ENCODE assay signal across 24 cellular contexts in the genomic region with DNA sequence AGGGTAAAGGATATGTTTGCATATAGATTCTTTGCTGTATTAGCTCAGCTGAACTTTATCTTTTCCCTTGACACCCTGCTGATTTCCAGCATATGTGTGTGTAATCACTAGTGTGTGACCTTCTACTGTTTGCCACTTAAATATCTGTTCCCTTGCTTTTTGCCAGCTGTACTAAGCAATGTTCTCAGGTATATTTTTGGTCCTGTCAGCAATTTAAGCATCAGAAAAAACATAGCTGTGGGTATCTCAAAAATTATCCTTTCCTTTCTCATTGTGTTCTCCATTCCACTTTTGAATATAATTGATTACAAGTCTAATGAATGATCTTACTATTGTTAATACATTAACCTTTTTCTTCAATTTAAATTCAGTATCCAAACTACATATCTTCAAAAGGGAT. TPM values are rescaled to one million over a fixed set of nuclear protein-coding genes. Genes with fewer than 3 reads are reported as not detected.
DNase-seq lines count a peak whose midpoint lies in the region; ATAC-seq and TF ChIP-seq lines count a peak whose summit lies in the region.
"Had no signal": no experiment of that assay in that cellular context is flagged by ENCODE, and none has a peak within 500 bp of the region (broad histone marks: within the 10 kb centered on the region; RNA-seq: fewer than 3 reads in every experiment).

No MANE protein-coding gene starts in this region.

- ATAC-seq in HG02763 (IDR thresholded peaks at IDR 0.05; ENCODE audit: unreplicated experiment) = no peak
- ATAC-seq: GM12878, Right ventricle myocardium inferior, SK-N-SH treated with all-trans-retinoic acid at 6 μM for 48 hours, T-helper 17 cell had no signal

- H3K27ac Mint-ChIP-seq in glutamatergic neuron (ENCODE audit: unreplicated experiment) = peak overlapping the region; percentile 67
- H3K27ac Mint-ChIP-seq: CD4-positive, alpha-beta T cell; T-helper 17 cell had no signal

- DNase-seq in NCI-H345 (lab: John Stamatoyannopoulos, UW) (peak; percentile 53), NCI-H345 treated with DMSO at 0.1 percent for 48 hours (lab: John Stamatoyannopoulos, UW; ENCODE audit: unreplicated experiment) (no peak), DMS53 treated with DMSO at 0.1 percent for 48 hours (lab: John Stamatoyannopoulos, UW; ENCODE audit: unreplicated experiment) (peak; percentile 6), NCI-H146 treated with DMSO at 0.1 percent for 48 hours (lab: John Stamatoyannopoulos, UW; ENCODE audit: unreplicated experiment) (peak; percentile 9), glutamatergic neuron (no peak), GM10266 (ENCODE audit: extremely low spot score) (no peak), NCI-H226 (no peak)
- DNase-seq: AML-193; CD4-positive, alpha-beta T cell; MM.1S; NCI-H1436 treated with DMSO at 0.1 percent for 48 hours; NCI-H2029; NCI-H446; NCI-H774; PC-9; SJCRH30; T-helper 17 cell; T1000 had no signal

- no peak for TF ChIP-seq CTCF in glutamatergic neuron (IDR thresholded peaks at IDR 0.05; ENCODE audit: partially characterized antibody, unreplicated experiment)
- TF ChIP-seq CTCF in GM10266 (IDR thresholded peaks at IDR 0.05; ENCODE audit: control insufficient read depth, insufficient read depth, low read depth, missing control alignments) = no peak

- peak overlapping the region; percentile 12 for H3K4me3 Mint-ChIP-seq in glutamatergic neuron (ENCODE audit: unreplicated experiment)
- H3K4me3 Mint-ChIP-seq: CD4-positive, alpha-beta T cell; T-helper 17 cell had no signal

- no peaks in the 10 kb centered on the region for H3K27me3 Mint-ChIP-seq in glutamatergic neuron (ENCODE audit: unreplicated experiment)
- H3K27me3 Mint-ChIP-seq: CD4-positive, alpha-beta T cell; T-helper 17 cell had no signal

- H3K4me1 Mint-ChIP-seq in glutamatergic neuron (ENCODE audit: low read depth, unreplicated experiment) = peaks cover 18% of the 10 kb centered on the region
- H3K4me1 Mint-ChIP-seq: T-helper 17 cell had no signal

- no peaks in the 10 kb centered on the region for H3K36me3 Mint-ChIP-seq in glutamatergic neuron (ENCODE audit: unreplicated experiment)

- peaks cover 1% of the 10 kb centered on the region for H3K9me3 Mint-ChIP-seq in glutamatergic neuron (ENCODE audit: unreplicated experiment)

RNA-seq across cellular contexts. Expression of a gene that starts 59.2 kb away (rescaled TPM):
- 3.0 TPM for total RNA-seq in glutamatergic neuron (ENCODE audit: unreplicated experiment)
- total RNA-seq: CD4-positive, alpha-beta T cell; GM12878; HT-29; RPMI7951; SJCRH30; T-helper 17 cell had no signal

Comparison
In these comparisons a context has a peak if more than half of its experiments do, and no peak if none do; other contexts are left out.
1. DNase-seq: peak in NCI-H345 (single experiment), DMS53 treated with DMSO at 0.1 percent for 48 hours (single experiment) and NCI-H146 treated with DMSO at 0.1 percent for 48 hours (single experiment); none in NCI-H345 treated with DMSO at 0.1 percent for 48 hours (single experiment), glutamatergic neuron (single experiment), GM10266 (single experiment) and NCI-H226 (single experiment).